Comparison of ENCODE assay signal across 14 cellular contexts in the genomic region with DNA sequence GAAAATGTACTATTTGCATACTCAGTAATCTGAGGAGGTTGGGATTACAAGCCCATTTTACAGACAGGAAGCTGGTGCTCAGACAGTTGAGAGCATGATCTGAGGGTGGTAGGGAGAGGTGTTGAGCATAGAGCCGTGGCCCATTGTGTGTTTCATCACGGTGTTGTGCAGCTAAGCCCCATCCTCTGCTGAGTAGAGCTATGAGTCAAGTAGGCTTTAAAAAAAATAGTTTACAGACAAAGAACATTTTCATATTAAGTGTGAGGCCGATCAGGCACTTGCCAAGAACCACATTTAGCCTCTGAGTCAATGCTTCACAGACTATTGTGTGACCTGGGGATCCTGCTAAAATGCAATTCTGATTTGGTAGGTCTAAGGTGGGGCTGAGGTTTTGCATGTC. TPM values are rescaled to one million over a fixed set of nuclear protein-coding genes. Genes with fewer than 3 reads are reported as not detected.
DNase-seq lines count a peak whose midpoint lies in the region; ATAC-seq, FAIRE-seq and TF ChIP-seq lines count a peak whose summit lies in the region.
"Had no signal": no experiment of that assay in that cellular context is flagged by ENCODE, and none has a peak within 500 bp of the region (broad histone marks: within the 10 kb centered on the region; RNA-seq: fewer than 3 reads in every experiment).

No MANE protein-coding gene starts in this region.

- H3K79me2 ChIP-seq in astrocyte (ENCODE audit: insufficient read depth, low read length) = peaks cover 21% of the 10 kb centered on the region

- H3K27ac Mint-ChIP-seq in astrocyte (ENCODE audit: unreplicated experiment) = no peak overlapping the region

- H3K4me1 Mint-ChIP-seq in astrocyte (ENCODE audit: low read depth, unreplicated experiment) = peaks cover 80% of the 10 kb centered on the region

- H3K27ac ChIP-seq in astrocyte (ENCODE audit: low read depth, low read length) = no peak overlapping the region
- H3K27ac ChIP-seq in left ventricle myocardium inferior (replicated peaks) = peak overlapping the region; percentile 10
- H3K27ac ChIP-seq in upper lobe of right lung = no peak overlapping the region
- H3K27ac ChIP-seq: SJCRH30 had no signal

- no peak overlapping the region for H2AFZ ChIP-seq in astrocyte (ENCODE audit: low read depth, low read length)
- H2AFZ ChIP-seq: hepatocyte had no signal

- intact Hi-C loops in left cardiac atrium (cut with DNase I) (no loop called here), cardiac septum (cut with DNase I) (no loop called here), left ventricle myocardium inferior (cut with micrococcal nuclease) (no loop called here), upper lobe of right lung (cut with DNase I) (no loop called here)

- no peaks in the 10 kb centered on the region for H3K27me3 Mint-ChIP-seq in astrocyte (ENCODE audit: low read depth, unreplicated experiment)
- H3K27me3 Mint-ChIP-seq: CD4-positive, alpha-beta memory T cell had no signal

- H3K4me3 ChIP-seq in astrocyte (ENCODE audit: insufficient read depth, low read depth, low read length) = no peak overlapping the region
- H3K4me3 ChIP-seq in left ventricle myocardium inferior = no peak overlapping the region
- H3K4me3 ChIP-seq in upper lobe of right lung = no peak overlapping the region
- H3K4me3 ChIP-seq: hepatocyte, SJCRH30 had no signal

- peaks cover 42% of the 10 kb centered on the region for H3K4me1 ChIP-seq in astrocyte (ENCODE audit: insufficient read depth, low read length)
- H3K4me1 ChIP-seq in left ventricle myocardium inferior = peaks cover 95% of the 10 kb centered on the region
- H3K4me1 ChIP-seq in upper lobe of right lung = peaks cover 10% of the 10 kb centered on the region

- H3K36me3 ChIP-seq in astrocyte (ENCODE audit: insufficient read depth, low read length) (peaks cover 10% of the 10 kb centered on the region), left ventricle myocardium inferior (peaks cover 18% of the 10 kb centered on the region), upper lobe of right lung (peaks cover 15% of the 10 kb centered on the region)

- H4K20me1 ChIP-seq in astrocyte (ENCODE audit: insufficient read depth, low read length) = peaks cover 66% of the 10 kb centered on the region

- peak overlapping the region; percentile 66 for H3K4me2 ChIP-seq in astrocyte (ENCODE audit: low read length)
- H3K4me2 ChIP-seq: hepatocyte had no signal

- FAIRE-seq in astrocyte (lab: Jason Lieb, UNC) = no peak

- H3K4me3 Mint-ChIP-seq in astrocyte (ENCODE audit: unreplicated experiment) = no peak overlapping the region

- H3K9ac ChIP-seq in astrocyte (ENCODE audit: low read length) = no peak overlapping the region

- H3K9me3 ChIP-seq in astrocyte (ENCODE audit: insufficient read depth, low read depth, low read length) (no peaks in the 10 kb centered on the region), left ventricle myocardium inferior (replicated peaks) (no peaks in the 10 kb centered on the region), upper lobe of right lung (no peaks in the 10 kb centered on the region)
- H3K9me3 ChIP-seq: SJCRH30 had no signal

- H3K36me3 Mint-ChIP-seq in astrocyte (ENCODE audit: low read depth, unreplicated experiment) = peaks cover 10% of the 10 kb centered on the region

- TF ChIP-seq CTCF in astrocyte (IDR thresholded peaks at IDR 0.05; ENCODE audit: insufficient read depth, low read depth, low read length) (no peak), left ventricle myocardium inferior (IDR thresholded peaks at IDR 0.05; ENCODE audit: borderline replicate concordance) (no peak), upper lobe of right lung (IDR thresholded peaks at IDR 0.05) (no peak)

- ATAC-seq in left cardiac atrium (peak; percentile 27 to 69), upper lobe of right lung (peak; percentile 20), HG03139 (IDR thresholded peaks at IDR 0.05; ENCODE audit: unreplicated experiment) (no peak)

- no peaks in the 10 kb centered on the region for H3K9me3 Mint-ChIP-seq in astrocyte (ENCODE audit: unreplicated experiment)
- H3K9me3 Mint-ChIP-seq: CD4-positive, alpha-beta memory T cell had no signal

- no peak for DNase-seq in left cardiac atrium
- DNase-seq in cardiac septum (ENCODE audit: low spot score) = no peak
- DNase-seq in astrocyte (ENCODE audit: low read depth) = peak; percentile 87
- no peak for DNase-seq in left ventricle myocardium inferior
- DNase-seq in upper lobe of right lung = no peak
- no peak for DNase-seq in NCI-H187 (lab: John Stamatoyannopoulos, UW)
- no peak for DNase-seq in SKM-1 treated with dmso at 0.1 percent for 144 hours (lab: John Stamatoyannopoulos, UW; ENCODE audit: unreplicated experiment)
- DNase-seq: activated CD4-positive, alpha-beta T cell treated with anti-CD3 and anti-CD28 coated beads, Interleukin-2, amount 50 U/mL, for 1 hour; CD4-positive, alpha-beta memory T cell; KBM-7; NCI-H2227 treated with DMSO at 0.1 percent for 48 hours; SJCRH30 had no signal

- H3K27me3 ChIP-seq in astrocyte (ENCODE audit: insufficient read depth, low read length) (no peaks in the 10 kb centered on the region), left ventricle myocardium inferior (ENCODE audit: low read depth) (no peaks in the 10 kb centered on the region), upper lobe of right lung (no peaks in the 10 kb centered on the region)
- H3K27me3 ChIP-seq: hepatocyte, SJCRH30 had no signal

RNA-seq across cellular contexts. Expression of gene ZNF664, which starts 22.0 kb away (rescaled TPM):
- 10 to 100 TPM; 67.6 to 75.8 TPM for total RNA-seq in left cardiac atrium
- 94.0 TPM for total RNA-seq in cardiac septum
- total RNA-seq in astrocyte = 67.3 and 67.6 TPM in 2 replicates
- 80.7 TPM for total RNA-seq in left ventricle myocardium inferior
- 92.3 TPM for total RNA-seq in upper lobe of right lung

RNA-seq across cellular contexts. Expression of gene CCDC92, which starts 22.4 kb away (rescaled TPM):
- total RNA-seq in left cardiac atrium = 10 to 100 TPM; 46.3 to 53.8 TPM
- 48.3 TPM for total RNA-seq in cardiac septum
- total RNA-seq in astrocyte = 38.9 and 39.8 TPM in 2 replicates
- 57.2 TPM for total RNA-seq in left ventricle myocardium inferior
- 48.6 TPM for total RNA-seq in upper lobe of right lung
